ENCODE assay signal across 22 cellular contexts in genomic region chr2:121294881-121295840, GRCh38. TPM values are rescaled to one million over a fixed set of nuclear protein-coding genes. Genes with fewer than 3 reads are reported as not detected.
"Had no signal": no experiment of that assay in that cellular context is flagged by ENCODE, and none has a peak within 500 bp of the region (broad histone marks: within the 10 kb centered on the region; RNA-seq: fewer than 3 reads in every experiment).

No MANE protein-coding gene starts in this region.

- DNase-seq: activated CD4-positive, alpha-beta T cell treated with anti-CD3 and anti-CD28 coated beads for 1 hour; activated effector memory CD4-positive, alpha-beta T cell treated with anti-CD3 and anti-CD28 coated beads, Interleukin-2, amount 50 U/mL, for 16 hours; activated naive CD4-positive, alpha-beta T cell treated with anti-CD3 and anti-CD28 coated beads, Interleukin-2, amount 10 ng/mL, durations not matched to agents 7 days and 5 days; anterior cingulate cortex; body of pancreas; caudate nucleus; dermis blood vessel endothelial cell; effector memory CD4-positive, alpha-beta T cell; heart right ventricle; kidney; naive B cell; occipital lobe; spleen; stimulated activated CD4-positive, alpha-beta T cell treated with anti-CD3 and anti-CD28 coated beads, Interleukin-4, amount 100 ng/mL, for 1 hour; stimulated activated naive CD4-positive, alpha-beta T cell treated with Interleukin-2 at 50 U/mL for 16 hours; substantia nigra; T-helper 9 cell; thyroid gland had no signal

- H3K4me1 ChIP-seq: esophagus muscularis mucosa, spleen had no signal

- H3K4me3 Mint-ChIP-seq: activated naive CD4-positive, alpha-beta T cell treated with anti-CD3 and anti-CD28 coated beads, Interleukin-2, amount 10 ng/mL, durations not matched to agents 7 days and 5 days; naive B cell had no signal

- H3K27ac Mint-ChIP-seq: activated naive CD4-positive, alpha-beta T cell treated with anti-CD3 and anti-CD28 coated beads, Interleukin-2, amount 10 ng/mL, durations not matched to agents 7 days and 5 days; naive B cell had no signal

- H3K27me3 ChIP-seq: body of pancreas, thyroid gland had no signal

- FAIRE-seq: endothelial cell of umbilical vein, kidney had no signal

- H3K4me1 Mint-ChIP-seq: activated naive CD4-positive, alpha-beta T cell treated with anti-CD3 and anti-CD28 coated beads, Interleukin-2, amount 10 ng/mL, durations not matched to agents 7 days and 5 days; naive B cell had no signal

- H3K9me3 Mint-ChIP-seq: activated naive CD4-positive, alpha-beta T cell treated with anti-CD3 and anti-CD28 coated beads, Interleukin-2, amount 10 ng/mL, durations not matched to agents 7 days and 5 days had no signal

- H3K36me3 ChIP-seq: esophagus muscularis mucosa, heart right ventricle, spleen, thyroid gland had no signal

- H3K36me3 Mint-ChIP-seq: activated naive CD4-positive, alpha-beta T cell treated with anti-CD3 and anti-CD28 coated beads, Interleukin-2, amount 10 ng/mL, durations not matched to agents 7 days and 5 days; naive B cell had no signal

- H3K27ac ChIP-seq: body of pancreas, esophagus muscularis mucosa, heart right ventricle, spleen, thyroid gland had no signal

- H3K9me3 ChIP-seq: body of pancreas, esophagus muscularis mucosa, heart right ventricle, spleen, thyroid gland had no signal

- ATAC-seq: body of pancreas had no signal

- H3K4me3 ChIP-seq: body of pancreas, esophagus muscularis mucosa, heart right ventricle, lung, spleen, thyroid gland had no signal

RNA-seq across cellular contexts. Expression of gene TFCP2L1, which starts 10.2 kb away (rescaled TPM):
- total RNA-seq: endothelial cell of umbilical vein; T-helper 1 cell treated with Interleukin-12 subunit alpha and Interleukin-12 subunit beta and Interleukin-4 antibody, amounts not matched to agents 30 ng/mL and 1 ng/mL, for 36 hours had no signal
- polyA plus RNA-seq: endothelial cell of umbilical vein had no signal
